ENCODE assay signal across 8 cellular contexts in the genomic region with DNA sequence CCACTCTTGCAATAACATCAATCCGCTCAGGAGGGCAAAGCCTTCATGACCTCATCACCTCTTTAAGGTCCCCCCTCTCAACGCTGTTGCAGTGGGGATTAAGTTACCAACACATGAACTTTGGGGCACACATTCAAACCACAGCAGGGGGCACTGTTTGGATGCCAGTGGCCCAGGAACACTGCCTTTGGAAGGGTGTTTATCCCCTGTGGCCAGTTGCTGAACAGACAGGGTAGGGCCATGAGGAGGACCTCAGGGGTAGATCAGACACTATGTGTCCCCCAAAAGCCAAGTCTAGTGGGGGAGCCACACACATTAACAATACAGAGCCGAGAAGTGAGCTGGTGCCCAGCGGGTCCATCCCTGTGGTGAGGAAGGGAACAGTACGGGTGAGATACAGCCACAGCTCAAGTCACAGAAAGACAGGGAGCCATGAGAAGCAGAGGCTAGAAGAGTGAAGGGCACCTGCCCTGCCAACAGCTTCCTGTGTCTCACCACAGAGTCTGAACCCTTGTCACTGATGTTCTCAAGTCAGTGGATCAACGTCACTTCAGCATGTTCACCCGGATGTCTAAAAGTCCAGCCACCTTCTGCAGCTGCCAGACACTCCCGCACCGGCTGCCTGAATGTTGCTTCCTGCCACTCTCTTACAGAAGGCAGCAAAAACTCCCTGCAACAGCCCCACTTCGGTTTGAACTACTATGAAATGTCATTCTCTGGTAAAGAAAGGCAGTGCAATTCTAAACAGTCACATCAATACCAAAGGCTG. TPM values are rescaled to one million over a fixed set of nuclear protein-coding genes. Genes with fewer than 3 reads are reported as not detected.
DNase-seq lines count a peak whose midpoint lies in the region; ATAC-seq and TF ChIP-seq lines count a peak whose summit lies in the region.

No MANE protein-coding gene starts in this region.

- no peaks in the 10 kb centered on the region for H3K9me3 Mint-ChIP-seq in osteocyte (ENCODE audit: unreplicated experiment)
- no peaks in the 10 kb centered on the region for H3K9me3 Mint-ChIP-seq in mesothelial cell of epicardium

- no peak overlapping the region for H3K27ac Mint-ChIP-seq in osteocyte (ENCODE audit: unreplicated experiment)
- H3K27ac Mint-ChIP-seq in mesothelial cell of epicardium, result no peak overlapping the region

- H3K4me3 ChIP-seq in kidney epithelial cell (ENCODE audit: low read depth, low read length), result no peak overlapping the region

- H3K27me3 ChIP-seq in kidney epithelial cell (ENCODE audit: control insufficient read depth, insufficient read depth, low read length), result no peaks in the 10 kb centered on the region

- H3K27me3 Mint-ChIP-seq in osteocyte (ENCODE audit: unreplicated experiment) (no peaks in the 10 kb centered on the region), mesothelial cell of epicardium (ENCODE audit: low read depth) (peaks cover 3% of the 10 kb centered on the region)

- no peaks in the 10 kb centered on the region for H3K36me3 ChIP-seq in kidney epithelial cell (ENCODE audit: control insufficient read depth, insufficient read depth, low read length)

- H3K36me3 Mint-ChIP-seq in osteocyte (ENCODE audit: unreplicated experiment) (no peaks in the 10 kb centered on the region), mesothelial cell of epicardium (no peaks in the 10 kb centered on the region)

- DNase-seq in activated CD8-positive, alpha-beta memory T cell treated with anti-CD3 and anti-CD28 coated beads, Interleukin-2, amount 50 U/mL, for 1 hour (ENCODE audit: extremely low read depth), result peak; percentile 90
- DNase-seq in kidney epithelial cell (ENCODE audit: low read depth), result no peak
- no peak for DNase-seq in superior temporal gyrus (ENCODE audit: extremely low spot score)
- DNase-seq in osteocyte (ENCODE audit: extremely low spot score, unreplicated experiment), result no peak
- no peak for DNase-seq in mesothelial cell of epicardium (ENCODE audit: low spot score in 2 of 2, unreplicated experiment in 2 of 2)
- no peak for DNase-seq in NCI-H748 treated with DMSO at 0.1 percent for 48 hours (lab: John Stamatoyannopoulos, UW)

- TF ChIP-seq EP300 in Ishikawa (IDR thresholded peaks at IDR 0.05; ENCODE audit: borderline replicate concordance), result no peak

- H3K4me3 Mint-ChIP-seq in osteocyte (ENCODE audit: unreplicated experiment) (no peak overlapping the region), mesothelial cell of epicardium (no peak overlapping the region)

- TF ChIP-seq CTCF in kidney epithelial cell (IDR thresholded peaks at IDR 0.05; ENCODE audit: insufficient read depth, low read length, poor library complexity, severe bottlenecking) (peak; percentile 2), osteocyte (IDR thresholded peaks at IDR 0.05) (no peak), mesothelial cell of epicardium (IDR thresholded peaks at IDR 0.05; ENCODE audit: unreplicated experiment) (no peak)

- peak; percentile 79 for ATAC-seq in GM19324 (IDR thresholded peaks at IDR 0.05; ENCODE audit: low FRiP score, unreplicated experiment)

- peaks cover 8% of the 10 kb centered on the region for H3K4me1 Mint-ChIP-seq in osteocyte (ENCODE audit: unreplicated experiment)
- peaks cover 3% of the 10 kb centered on the region for H3K4me1 Mint-ChIP-seq in mesothelial cell of epicardium

- peak; percentile 20; the same call in 1 of the 2 replicates for TF ChIP-seq RAD21 in Ishikawa (IDR thresholded peaks at IDR 0.05; ENCODE audit: low read depth)

TF ChIP-seq in Ishikawa, 13 proteins besides CTCF, POLR2A, EP300 and RAD21:
- TF ChIP-seq, protein P1, sequence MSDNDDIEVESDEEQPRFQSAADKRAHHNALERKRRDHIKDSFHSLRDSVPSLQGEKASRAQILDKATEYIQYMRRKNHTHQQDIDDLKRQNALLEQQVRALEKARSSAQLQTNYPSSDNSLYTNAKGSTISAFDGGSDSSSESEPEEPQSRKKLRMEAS (IDR thresholded peaks at IDR 0.05), result no peak
- TF ChIP-seq CREB1 (IDR thresholded peaks at IDR 0.05; ENCODE audit: low read depth) (no peak), NFIC (IDR thresholded peaks at IDR 0.05) (no peak), FOXM1 (IDR thresholded peaks at IDR 0.05; ENCODE audit: borderline replicate concordance, low read depth) (no peak), TAF1 (IDR thresholded peaks at IDR 0.05; ENCODE audit: low read depth) (no peak), USF1 (IDR thresholded peaks at IDR 0.05) (no peak), TCF12 (IDR thresholded peaks at IDR 0.05; ENCODE audit: low read depth) (no peak), ZBTB7A (IDR thresholded peaks at IDR 0.05; ENCODE audit: low read depth) (no peak), YY1 (IDR thresholded peaks at IDR 0.05; ENCODE audit: low read depth) (no peak), CEBPB (IDR thresholded peaks at IDR 0.05) (no peak), EGR1 (IDR thresholded peaks at IDR 0.05) (no peak), TEAD4 (IDR thresholded peaks at IDR 0.05) (no peak), REST (IDR thresholded peaks at IDR 0.05; ENCODE audit: low read depth) (no peak)

RNA-seq across cellular contexts. Expression of gene MXD4, which starts 19.9 kb away (rescaled TPM):
- 31.8 and 36.7 TPM in 2 replicates for total RNA-seq in kidney epithelial cell
- total RNA-seq in osteocyte, result 74.9 and 81.5 TPM in 2 replicates
- total RNA-seq in mesothelial cell of epicardium, result 95.2 to 104 TPM (median 99.4 TPM) in 3 replicates

RNA-seq across cellular contexts. Expression of gene HAUS3, which starts 39.8 kb away (rescaled TPM):
- total RNA-seq in kidney epithelial cell (9.2 and 13.3 TPM in 2 replicates), osteocyte (10.2 and 11.7 TPM in 2 replicates), mesothelial cell of epicardium (15.4 to 16.9 TPM (median 16.6 TPM) in 3 replicates)

RNA-seq across cellular contexts. Expression of gene POLN, which starts 39.8 kb away (rescaled TPM):
- 0.07 and 0.38 TPM in 2 replicates for total RNA-seq in kidney epithelial cell
- 3.8 and 4.2 TPM in 2 replicates for total RNA-seq in osteocyte
- total RNA-seq in mesothelial cell of epicardium, result 3.7 to 5.8 TPM (median 4.5 TPM) in 3 replicates
